8 cellular contexts compared by ENCODE assay signal in the genomic region with DNA sequence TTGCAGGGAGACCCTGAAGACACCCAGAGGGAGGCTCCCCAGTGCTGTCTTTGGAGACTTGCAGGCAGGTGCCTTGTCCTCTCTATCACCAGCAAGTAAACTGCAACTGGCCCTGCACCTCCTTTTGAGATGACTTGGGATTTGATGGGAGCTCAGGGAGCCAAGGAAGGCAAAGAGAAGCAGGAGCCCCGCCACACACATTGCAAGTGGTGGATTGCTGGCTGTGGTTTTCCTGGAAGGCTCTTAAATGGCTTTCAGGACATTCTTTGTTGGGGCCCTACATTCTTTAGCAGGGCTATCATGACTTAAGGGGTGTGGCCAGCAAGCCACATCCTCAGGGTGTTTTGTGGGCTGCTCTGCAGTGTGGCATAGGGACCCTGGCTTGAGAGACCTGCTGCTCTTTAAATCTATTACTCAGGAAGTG. TPM values are rescaled to one million over a fixed set of nuclear protein-coding genes. Genes with fewer than 3 reads are reported as not detected.
DNase-seq lines count a peak whose midpoint lies in the region; ATAC-seq and TF ChIP-seq lines count a peak whose summit lies in the region.

No MANE protein-coding gene starts in this region.

- no peaks in the 10 kb centered on the region for H3K9me3 ChIP-seq in PC-3 (ENCODE audit: low read length)

- BruUV-seq in PC-3 (replicated peaks; lab: Mats Ljungman, UMichigan): no TSS peak

- no peaks in the 10 kb centered on the region for H3K27me3 ChIP-seq in PC-3 (ENCODE audit: low read length)

- H4K20me1 ChIP-seq in PC-3 (ENCODE audit: low read length): no peaks in the 10 kb centered on the region

- peak overlapping the region; percentile 55 for H3K4me2 ChIP-seq in PC-3 (ENCODE audit: low read length)

- no peaks in the 10 kb centered on the region for H3K9me2 ChIP-seq in PC-3 (replicated peaks; ENCODE audit: low read length)

- no peaks in the 10 kb centered on the region for H3K36me3 ChIP-seq in PC-3 (ENCODE audit: low read depth, low read length)

- intact Hi-C loops in PC-3 (cut with micrococcal nuclease): loop anchor here (1.0 kb wide), 1 partner anchor 27 kb away; no protein-coding TSS in a partner anchor

- no peak overlapping the region; the same call in 1 of the 2 replicates for H2AFZ ChIP-seq in PC-3 (ENCODE audit: low read length)

- H3K79me2 ChIP-seq in PC-3 (ENCODE audit: low read length): no peaks in the 10 kb centered on the region

- CTCF ChIA-PET in PC-3 (lab: Charles Lee): interaction anchor here (1.0 kb wide), 1 partner anchor 40 kb away, joined by 3 read pairs; no protein-coding TSS in a partner anchor
- CTCF ChIA-PET in GM10248 (lab: Yijun Ruan, JAX): no interaction called here

- H3F3A ChIP-seq in PC-3 (ENCODE audit: low read length, unreplicated experiment): no peaks in the 10 kb centered on the region

- ATAC-seq in GM21423 (IDR thresholded peaks at IDR 0.05; ENCODE audit: unreplicated experiment): peak; percentile 80
- ATAC-seq in PC-3: peak; percentile 98
- ATAC-seq in HG03565 (IDR thresholded peaks at IDR 0.05; ENCODE audit: unreplicated experiment): no peak
- no peak for ATAC-seq in GM21576 (IDR thresholded peaks at IDR 0.05; ENCODE audit: unreplicated experiment)

- DNase-seq in AG08396 (ENCODE audit: low spot score) (peak; percentile 79), PC-3 (peak; percentile 94), renal cortical epithelial cell (ENCODE audit: low read depth) (peak; percentile 96), GM10248 (ENCODE audit: extremely low spot score) (no peak)
- peak; percentile 35 for DNase-seq in central memory CD4-positive, alpha-beta T cell

- peaks cover 28% of the 10 kb centered on the region for H3K4me1 ChIP-seq in PC-3 (ENCODE audit: insufficient read depth, low read length)

- no peak overlapping the region for H3K9ac ChIP-seq in PC-3 (ENCODE audit: low read length)

- TF ChIP-seq CTCF in PC-3 (conservative IDR thresholded peaks at IDR 0.05; ENCODE audit: low read depth, low read length) (no peak), GM10248 (IDR thresholded peaks at IDR 0.05; ENCODE audit: control extremely low read depth, extremely low read depth, low read depth, missing control alignments) (no peak)

- no peak overlapping the region for H3K4me3 ChIP-seq in PC-3 (ENCODE audit: low read length)

- H3K27ac ChIP-seq in PC-3 (ENCODE audit: low read length): peak overlapping the region; percentile 3; the same call in 1 of the 2 replicates

- POLR2A ChIA-PET in PC-3 (lab: Charles Lee; ENCODE audit: unreplicated experiment): no interaction called here
- POLR2A ChIA-PET in GM10248 (lab: Yijun Ruan, JAX): no interaction called here

RNA-seq across cellular contexts. Expression of gene CDC42EP3, which starts 39.9 kb away (rescaled TPM):
- total RNA-seq in PC-3 (2014; rRNA removed) (22.5 and 28.4 TPM in 2 replicates), renal cortical epithelial cell (22.2 and 33.2 TPM in 2 replicates)

Comparison
In these comparisons a context has a peak if more than half of its experiments do, and no peak if none do; other contexts are left out.
1. ATAC-seq: peak in GM21423 (single experiment) and PC-3 (single experiment); none in HG03565 (single experiment) and GM21576 (single experiment).